14 cellular contexts compared by ENCODE assay signal in genomic region chr5:133934822-133935793, GRCh38. TPM values are rescaled to one million over a fixed set of nuclear protein-coding genes. Genes with fewer than 3 reads are reported as not detected.
DNase-seq lines count a peak whose midpoint lies in the region; ATAC-seq and TF ChIP-seq lines count a peak whose summit lies in the region.
"Had no signal": no experiment of that assay in that cellular context is flagged by ENCODE, and none has a peak within 500 bp of the region (broad histone marks: within the 10 kb centered on the region; RNA-seq: fewer than 3 reads in every experiment).

No MANE protein-coding gene starts in this region.

- no peak overlapping the region for H3K4me3 Mint-ChIP-seq in WTC11
- H3K4me3 Mint-ChIP-seq: nephron progenitor cell had no signal

- H3K9me3 ChIP-seq in SU-DHL-6 (ENCODE audit: insufficient read depth, low read length) (no peaks in the 10 kb centered on the region), skeletal muscle tissue (ENCODE audit: control insufficient read depth in 3 of 3, low read length in 3 of 3) (no peaks in the 10 kb centered on the region), thyroid gland (no peaks in the 10 kb centered on the region)
- H3K9me3 ChIP-seq: upper lobe of right lung had no signal

- 84 to 91% methylated on average over 5 to 6 of the region's 6 CpGs for WGBS in thyroid gland, 2 donors

- CTCF ChIA-PET in WTC11 (lab: Charles Lee): no interaction called here

- H3K9me3 Mint-ChIP-seq in WTC11: peaks cover 9% of the 10 kb centered on the region

- H3K4me1 ChIP-seq in skeletal muscle tissue (ENCODE audit: control insufficient read depth in 3 of 3, insufficient read depth in 3 of 3, low read length in 3 of 3): peaks cover 8 to 28% (median 14%) of the 10 kb centered on the region in 3 donors
- no peaks in the 10 kb centered on the region for H3K4me1 ChIP-seq in thyroid gland
- H3K4me1 ChIP-seq: upper lobe of right lung had no signal

- no peaks in the 10 kb centered on the region for H4K20me1 ChIP-seq in SU-DHL-6 (ENCODE audit: low read depth, low read length)

- no peaks in the 10 kb centered on the region for H3K36me3 ChIP-seq in SU-DHL-6 (ENCODE audit: low read length)
- no peaks in the 10 kb centered on the region for H3K36me3 ChIP-seq in skeletal muscle tissue (ENCODE audit: control insufficient read depth in 3 of 3, insufficient read depth in 3 of 3, low read length in 3 of 3)
- H3K36me3 ChIP-seq in thyroid gland: no peaks in the 10 kb centered on the region
- H3K36me3 ChIP-seq: upper lobe of right lung had no signal

- no peaks in the 10 kb centered on the region; the same call in 1 of the 2 replicates for H3K27me3 Mint-ChIP-seq in WTC11 (ENCODE audit: low read depth)

- no peaks in the 10 kb centered on the region for H3K9me2 ChIP-seq in SU-DHL-6 (replicated peaks; ENCODE audit: insufficient read depth, low read length)

- in situ Hi-C loops in GM13976 (cut with MboI; ENCODE audit: low sequenced_read_pairs, unreplicated experiment): no loop called here

- H3K27ac ChIP-seq in SU-DHL-6 (ENCODE audit: low read depth, low read length) (peak overlapping the region; percentile 50), skeletal muscle tissue (ENCODE audit: low read depth, low read length) (no peak overlapping the region), thyroid gland (no peak overlapping the region)
- H3K27ac ChIP-seq: upper lobe of right lung had no signal

- H3K27me3 ChIP-seq in SU-DHL-6 (ENCODE audit: low read length) (no peaks in the 10 kb centered on the region), skeletal muscle tissue (ENCODE audit: control insufficient read depth in 3 of 3, insufficient read depth in 3 of 3, low read length in 3 of 3) (peaks cover 0 to 2% (median 0%) of the 10 kb centered on the region in 3 donors), thyroid gland (no peaks in the 10 kb centered on the region)
- H3K27me3 ChIP-seq: upper lobe of right lung had no signal

- TF ChIP-seq CTCF in SU-DHL-6 (IDR thresholded peaks at IDR 0.05; ENCODE audit: insufficient read depth, low read length, poor library complexity, severe bottlenecking): no peak
- no peak for TF ChIP-seq CTCF in thyroid gland (IDR thresholded peaks at IDR 0.05)
- no peak for TF ChIP-seq CTCF in WTC11 (IDR thresholded peaks at IDR 0.05)
- TF ChIP-seq CTCF in GM13976 (IDR thresholded peaks at IDR 0.05; ENCODE audit: borderline replicate concordance, control extremely low read depth, extremely low read depth, insufficient read depth, missing control alignments): no peak

- H3K27ac Mint-ChIP-seq in WTC11: no peak overlapping the region
- H3K27ac Mint-ChIP-seq: nephron progenitor cell had no signal

- no peak for TF ChIP-seq POLR2A in thyroid gland (IDR thresholded peaks at IDR 0.05)

- POLR2A ChIA-PET in WTC11 (lab: Charles Lee): no interaction called here

- H3K9ac ChIP-seq in SU-DHL-6 (ENCODE audit: low read length) (no peak overlapping the region; the same call in 1 of the 2 replicates), skeletal muscle tissue (ENCODE audit: low read depth in 1 of 3, low read length in 3 of 3) (peak overlapping the region in 1 of 3 donors; percentile 50)

- H3K4me3 ChIP-seq in SU-DHL-6 (ENCODE audit: insufficient read depth, low read length, poor library complexity, severe bottlenecking) (no peak overlapping the region), skeletal muscle tissue (ENCODE audit: low read length in 3 of 3) (peak overlapping the region in 2 of 3 donors; percentile 22 to 49), thyroid gland (replicated peaks in 1 of 3) (no peak overlapping the region)
- H3K4me3 ChIP-seq: upper lobe of right lung had no signal

- H3F3A ChIP-seq in SU-DHL-6 (ENCODE audit: insufficient read depth): no peaks in the 10 kb centered on the region

- DNase-seq in NCI-H510A treated with DMSO at 0.1 percent for 48 hours (lab: John Stamatoyannopoulos, UW) (peak; percentile 40), NCI-H510A (lab: John Stamatoyannopoulos, UW) (no peak), thyroid gland (no peak), WTC11 (ENCODE audit: low spot score) (no peak), GM13976 (ENCODE audit: low spot score) (no peak)
- DNase-seq: activated T-cell treated with anti-CD3 and anti-CD28 coated beads, Interleukin-2, amount 50 U/mL, for 1 hour; DND-41; effector CD4-positive, alpha-beta T cell; nephron progenitor cell; small intestine; upper lobe of right lung had no signal

- no peak overlapping the region for H2AFZ ChIP-seq in SU-DHL-6 (ENCODE audit: low read depth, low read length, severe bottlenecking)

- H3K36me3 Mint-ChIP-seq in WTC11: no peaks in the 10 kb centered on the region

- ATAC-seq in HG03108 (IDR thresholded peaks at IDR 0.05; ENCODE audit: unreplicated experiment) (peak; percentile 48), WTC11 (no peak)
- ATAC-seq: upper lobe of right lung had no signal

- H3K79me2 ChIP-seq in SU-DHL-6 (ENCODE audit: insufficient read depth, low read length): no peaks in the 10 kb centered on the region

- H3K4me2 ChIP-seq in SU-DHL-6 (ENCODE audit: low read depth, low read length, poor library complexity, severe bottlenecking): no peak overlapping the region

- intact Hi-C loops in thyroid gland (cut with DNase I): no loop called here

- H3K4me1 Mint-ChIP-seq in WTC11: peaks cover 17% of the 10 kb centered on the region

TF ChIP-seq in WTC11, 78 proteins besides CTCF, POLR2A, EP300 and RAD21:
- no peak for TF ChIP-seq GRHL2 (CRISPR knock-in tag; IDR thresholded peaks at IDR 0.05; ENCODE audit: insufficient replicate concordance, severe bottlenecking)
- no peak for TF ChIP-seq ETV6 (CRISPR knock-in tag; IDR thresholded peaks at IDR 0.05)
- TF ChIP-seq NFYB (CRISPR knock-in tag; conservative IDR thresholded peaks at IDR 0.05; ENCODE audit: low read depth): no peak
- no peak for TF ChIP-seq CBFB (CRISPR knock-in tag; IDR thresholded peaks at IDR 0.05; ENCODE audit: low read depth)
- TF ChIP-seq EMX1 (CRISPR knock-in tag; IDR thresholded peaks at IDR 0.05): no peak
- TF ChIP-seq ZNF671 (CRISPR knock-in tag; IDR thresholded peaks at IDR 0.05): no peak
- no peak for TF ChIP-seq CREM (CRISPR knock-in tag; IDR thresholded peaks at IDR 0.05)
- TF ChIP-seq ZNF396 (CRISPR knock-in tag; IDR thresholded peaks at IDR 0.05; ENCODE audit: borderline replicate concordance): no peak
- TF ChIP-seq, protein P1, sequence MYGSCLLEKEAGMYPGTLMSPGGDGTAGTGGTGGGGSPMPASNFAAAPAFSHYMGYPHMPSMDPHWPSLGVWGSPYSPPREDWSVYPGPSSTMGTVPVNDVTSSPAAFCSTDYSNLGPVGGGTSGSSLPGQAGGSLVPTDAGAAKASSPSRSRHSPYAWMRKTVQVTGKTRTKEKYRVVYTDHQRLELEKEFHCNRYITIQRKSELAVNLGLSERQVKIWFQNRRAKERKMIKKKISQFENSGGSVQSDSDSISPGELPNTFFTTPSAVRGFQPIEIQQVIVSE (CRISPR knock-in tag; IDR thresholded peaks at IDR 0.05; ENCODE audit: borderline replicate concordance): no peak

RNA-seq across cellular contexts. Expression of gene C5orf15, which starts 33.3 kb away (rescaled TPM):
- total RNA-seq in skeletal muscle tissue (43.3 TPM), thyroid gland (10 to 100 TPM; 53.7 to 76.3 (median 71.4) TPM), WTC11 (2021) (29.9 to 32.7 TPM (median 30.3 TPM) in 3 replicates)

Comparison
In these comparisons a context has a peak if more than half of its experiments do, and no peak if none do; other contexts are left out.
1. H3K4me3 ChIP-seq: peak in skeletal muscle tissue (2 of 3); none in SU-DHL-6 (single experiment) and thyroid gland (0 of 3).